ENCODE assay signal across 1 cellular context in the genomic region with DNA sequence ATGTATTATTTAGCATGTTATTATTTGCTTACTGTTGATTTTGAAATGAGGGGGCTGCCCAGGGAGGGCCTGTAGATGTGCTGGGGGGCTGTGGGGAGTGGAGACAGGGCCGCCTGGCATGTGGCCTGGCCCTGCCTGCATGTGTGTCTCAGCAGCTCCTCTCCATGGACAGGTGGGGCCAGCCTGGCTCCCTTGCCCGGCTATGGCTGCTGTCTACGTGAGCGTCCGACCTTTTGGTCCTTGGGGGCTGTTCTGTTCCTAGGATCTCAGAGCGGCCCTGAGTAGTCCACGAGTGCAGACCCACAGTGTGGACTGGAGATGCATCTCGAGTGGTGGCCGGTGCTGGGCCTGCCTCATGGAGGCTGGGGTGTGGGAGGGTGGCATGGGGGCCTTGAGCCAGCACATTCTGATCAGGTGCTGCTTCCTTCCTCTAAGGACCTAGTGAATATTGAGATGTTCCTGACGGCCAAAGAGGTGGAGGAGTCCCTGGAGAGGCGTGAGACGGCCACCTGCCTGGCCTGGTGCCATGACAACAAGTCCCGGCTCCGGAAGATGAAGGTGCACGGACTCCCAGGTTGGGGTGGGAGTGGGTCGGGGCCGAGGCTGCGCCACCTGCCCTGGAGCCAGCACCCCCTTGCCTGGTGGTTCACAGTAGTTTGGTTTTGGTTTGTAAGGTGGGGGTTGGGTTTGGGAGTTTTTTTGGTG.
TF ChIP-seq lines count a peak whose summit lies in the region.

No MANE protein-coding gene starts in this region.

TF ChIP-seq in IMR-90, 13 proteins besides CTCF, POLR2A, EP300 and RAD21:
- TF ChIP-seq CEBPB (IDR thresholded peaks at IDR 0.05; ENCODE audit: low read depth, low read length) = no peak
- TF ChIP-seq, protein P1, sequence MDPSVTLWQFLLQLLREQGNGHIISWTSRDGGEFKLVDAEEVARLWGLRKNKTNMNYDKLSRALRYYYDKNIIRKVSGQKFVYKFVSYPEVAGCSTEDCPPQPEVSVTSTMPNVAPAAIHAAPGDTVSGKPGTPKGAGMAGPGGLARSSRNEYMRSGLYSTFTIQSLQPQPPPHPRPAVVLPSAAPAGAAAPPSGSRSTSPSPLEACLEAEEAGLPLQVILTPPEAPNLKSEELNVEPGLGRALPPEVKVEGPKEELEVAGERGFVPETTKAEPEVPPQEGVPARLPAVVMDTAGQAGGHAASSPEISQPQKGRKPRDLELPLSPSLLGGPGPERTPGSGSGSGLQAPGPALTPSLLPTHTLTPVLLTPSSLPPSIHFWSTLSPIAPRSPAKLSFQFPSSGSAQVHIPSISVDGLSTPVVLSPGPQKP (IDR thresholded peaks at IDR 0.05; ENCODE audit: borderline replicate concordance, low read depth, low read length) = no peak
- no peak for TF ChIP-seq MAZ (IDR thresholded peaks at IDR 0.05; ENCODE audit: borderline replicate concordance, low read depth, low read length)
- no peak for TF ChIP-seq MAFK (IDR thresholded peaks at IDR 0.05; ENCODE audit: low read depth, low read length)
- no peak for TF ChIP-seq RFX5 (IDR thresholded peaks at IDR 0.05; ENCODE audit: low read depth, low read length)
- no peak for TF ChIP-seq FOS (IDR thresholded peaks at IDR 0.05; ENCODE audit: low read depth, low read length)
- no peak for TF ChIP-seq SMC3 (IDR thresholded peaks at IDR 0.05; ENCODE audit: low read depth, low read length)
- no peak for TF ChIP-seq BHLHE40 (IDR thresholded peaks at IDR 0.05; ENCODE audit: low read depth, low read length)
- TF ChIP-seq MXI1 (IDR thresholded peaks at IDR 0.05; ENCODE audit: borderline replicate concordance, low read depth, low read length) = no peak
- no peak for TF ChIP-seq RCOR1 (IDR thresholded peaks at IDR 0.05; ENCODE audit: insufficient replicate concordance, low read length)
- TF ChIP-seq, protein P2, sequence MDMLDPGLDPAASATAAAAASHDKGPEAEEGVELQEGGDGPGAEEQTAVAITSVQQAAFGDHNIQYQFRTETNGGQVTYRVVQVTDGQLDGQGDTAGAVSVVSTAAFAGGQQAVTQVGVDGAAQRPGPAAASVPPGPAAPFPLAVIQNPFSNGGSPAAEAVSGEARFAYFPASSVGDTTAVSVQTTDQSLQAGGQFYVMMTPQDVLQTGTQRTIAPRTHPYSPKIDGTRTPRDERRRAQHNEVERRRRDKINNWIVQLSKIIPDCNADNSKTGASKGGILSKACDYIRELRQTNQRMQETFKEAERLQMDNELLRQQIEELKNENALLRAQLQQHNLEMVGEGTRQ (IDR thresholded peaks at IDR 0.05; ENCODE audit: low read depth, low read length) = no peak
- TF ChIP-seq CHD1 (IDR thresholded peaks at IDR 0.05; ENCODE audit: low read depth, low read length) = no peak
- TF ChIP-seq NFE2L2 (IDR thresholded peaks at IDR 0.05; ENCODE audit: low read depth, low read length) = no peak
